In the genomic region with DNA sequence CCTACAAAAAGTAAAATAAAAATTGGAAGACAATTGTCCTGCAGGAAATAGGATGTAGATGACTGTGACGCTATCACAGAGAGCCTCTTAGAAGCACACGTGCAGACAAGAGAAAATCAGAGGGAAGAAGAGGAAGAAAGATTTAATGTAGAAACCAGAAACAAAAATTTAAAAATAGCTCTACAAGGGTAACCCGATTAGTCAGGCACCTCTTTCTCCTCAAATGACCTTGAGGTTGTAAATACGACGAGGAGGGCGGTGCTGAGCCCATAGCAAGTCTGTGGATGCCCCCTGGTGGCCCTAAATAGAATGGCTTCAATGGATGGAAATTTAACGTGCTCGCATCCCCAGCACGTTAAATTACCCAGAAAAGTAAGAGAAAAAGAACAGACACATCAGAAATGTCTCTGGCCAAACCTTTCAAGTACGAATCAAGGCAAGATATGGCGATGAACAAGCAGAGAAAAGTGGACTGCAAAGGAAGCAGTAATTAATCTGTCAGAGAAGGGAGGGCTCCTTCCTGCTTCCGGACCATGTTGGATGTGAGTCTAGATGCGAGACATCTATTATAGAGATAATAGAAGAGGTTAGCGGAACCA, we compare ENCODE assay signal across 1 cellular context.
TF ChIP-seq lines count a peak whose summit lies in the region.

No MANE protein-coding gene starts in this region.

TF ChIP-seq in K562, 482 proteins besides CTCF, POLR2A, EP300 and RAD21 (continued from another document and continues in another):
- no peak for TF ChIP-seq ZKSCAN8 (CRISPR knock-in tag; IDR thresholded peaks at IDR 0.05)
- TF ChIP-seq FOS (IDR thresholded peaks at IDR 0.05; ENCODE audit: extremely low read depth, insufficient read length) = no peak
- no peak for TF ChIP-seq NR1H2 (CRISPR knock-in tag; IDR thresholded peaks at IDR 0.05)
- TF ChIP-seq, protein P1, sequence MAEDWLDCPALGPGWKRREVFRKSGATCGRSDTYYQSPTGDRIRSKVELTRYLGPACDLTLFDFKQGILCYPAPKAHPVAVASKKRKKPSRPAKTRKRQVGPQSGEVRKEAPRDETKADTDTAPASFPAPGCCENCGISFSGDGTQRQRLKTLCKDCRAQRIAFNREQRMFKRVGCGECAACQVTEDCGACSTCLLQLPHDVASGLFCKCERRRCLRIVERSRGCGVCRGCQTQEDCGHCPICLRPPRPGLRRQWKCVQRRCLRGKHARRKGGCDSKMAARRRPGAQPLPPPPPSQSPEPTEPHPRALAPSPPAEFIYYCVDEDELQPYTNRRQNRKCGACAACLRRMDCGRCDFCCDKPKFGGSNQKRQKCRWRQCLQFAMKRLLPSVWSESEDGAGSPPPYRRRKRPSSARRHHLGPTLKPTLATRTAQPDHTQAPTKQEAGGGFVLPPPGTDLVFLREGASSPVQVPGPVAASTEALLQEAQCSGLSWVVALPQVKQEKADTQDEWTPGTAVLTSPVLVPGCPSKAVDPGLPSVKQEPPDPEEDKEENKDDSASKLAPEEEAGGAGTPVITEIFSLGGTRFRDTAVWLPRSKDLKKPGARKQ (CRISPR knock-in tag; IDR thresholded peaks at IDR 0.05) = peak; percentile 98
- TF ChIP-seq HDAC6 (IDR thresholded peaks at IDR 0.05; ENCODE audit: low read depth, low read length) = no peak
- TF ChIP-seq SNIP1 (IDR thresholded peaks at IDR 0.05; ENCODE audit: low read depth) = no peak
- TF ChIP-seq, protein P2, sequence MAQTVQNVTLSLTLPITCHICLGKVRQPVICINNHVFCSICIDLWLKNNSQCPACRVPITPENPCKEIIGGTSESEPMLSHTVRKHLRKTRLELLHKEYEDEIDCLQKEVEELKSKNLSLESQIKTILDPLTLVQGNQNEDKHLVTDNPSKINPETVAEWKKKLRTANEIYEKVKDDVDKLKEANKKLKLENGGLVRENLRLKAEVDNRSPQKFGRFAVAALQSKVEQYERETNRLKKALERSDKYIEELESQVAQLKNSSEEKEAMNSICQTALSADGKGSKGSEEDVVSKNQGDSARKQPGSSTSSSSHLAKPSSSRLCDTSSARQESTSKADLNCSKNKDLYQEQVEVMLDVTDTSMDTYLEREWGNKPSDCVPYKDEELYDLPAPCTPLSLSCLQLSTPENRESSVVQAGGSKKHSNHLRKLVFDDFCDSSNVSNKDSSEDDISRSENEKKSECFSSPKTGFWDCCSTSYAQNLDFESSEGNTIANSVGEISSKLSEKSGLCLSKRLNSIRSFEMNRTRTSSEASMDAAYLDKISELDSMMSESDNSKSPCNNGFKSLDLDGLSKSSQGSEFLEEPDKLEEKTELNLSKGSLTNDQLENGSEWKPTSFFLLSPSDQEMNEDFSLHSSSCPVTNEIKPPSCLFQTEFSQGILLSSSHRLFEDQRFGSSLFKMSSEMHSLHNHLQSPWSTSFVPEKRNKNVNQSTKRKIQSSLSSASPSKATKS (CRISPR knock-in tag; IDR thresholded peaks at IDR 0.05) = no peak
- TF ChIP-seq DPF2 (IDR thresholded peaks at IDR 0.05) = peak; percentile 40
- TF ChIP-seq, protein P3, sequence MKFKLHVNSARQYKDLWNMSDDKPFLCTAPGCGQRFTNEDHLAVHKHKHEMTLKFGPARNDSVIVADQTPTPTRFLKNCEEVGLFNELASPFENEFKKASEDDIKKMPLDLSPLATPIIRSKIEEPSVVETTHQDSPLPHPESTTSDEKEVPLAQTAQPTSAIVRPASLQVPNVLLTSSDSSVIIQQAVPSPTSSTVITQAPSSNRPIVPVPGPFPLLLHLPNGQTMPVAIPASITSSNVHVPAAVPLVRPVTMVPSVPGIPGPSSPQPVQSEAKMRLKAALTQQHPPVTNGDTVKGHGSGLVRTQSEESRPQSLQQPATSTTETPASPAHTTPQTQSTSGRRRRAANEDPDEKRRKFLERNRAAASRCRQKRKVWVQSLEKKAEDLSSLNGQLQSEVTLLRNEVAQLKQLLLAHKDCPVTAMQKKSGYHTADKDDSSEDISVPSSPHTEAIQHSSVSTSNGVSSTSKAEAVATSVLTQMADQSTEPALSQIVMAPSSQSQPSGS (CRISPR knock-in tag; IDR thresholded peaks at IDR 0.05) = no peak
- TF ChIP-seq, protein P4, sequence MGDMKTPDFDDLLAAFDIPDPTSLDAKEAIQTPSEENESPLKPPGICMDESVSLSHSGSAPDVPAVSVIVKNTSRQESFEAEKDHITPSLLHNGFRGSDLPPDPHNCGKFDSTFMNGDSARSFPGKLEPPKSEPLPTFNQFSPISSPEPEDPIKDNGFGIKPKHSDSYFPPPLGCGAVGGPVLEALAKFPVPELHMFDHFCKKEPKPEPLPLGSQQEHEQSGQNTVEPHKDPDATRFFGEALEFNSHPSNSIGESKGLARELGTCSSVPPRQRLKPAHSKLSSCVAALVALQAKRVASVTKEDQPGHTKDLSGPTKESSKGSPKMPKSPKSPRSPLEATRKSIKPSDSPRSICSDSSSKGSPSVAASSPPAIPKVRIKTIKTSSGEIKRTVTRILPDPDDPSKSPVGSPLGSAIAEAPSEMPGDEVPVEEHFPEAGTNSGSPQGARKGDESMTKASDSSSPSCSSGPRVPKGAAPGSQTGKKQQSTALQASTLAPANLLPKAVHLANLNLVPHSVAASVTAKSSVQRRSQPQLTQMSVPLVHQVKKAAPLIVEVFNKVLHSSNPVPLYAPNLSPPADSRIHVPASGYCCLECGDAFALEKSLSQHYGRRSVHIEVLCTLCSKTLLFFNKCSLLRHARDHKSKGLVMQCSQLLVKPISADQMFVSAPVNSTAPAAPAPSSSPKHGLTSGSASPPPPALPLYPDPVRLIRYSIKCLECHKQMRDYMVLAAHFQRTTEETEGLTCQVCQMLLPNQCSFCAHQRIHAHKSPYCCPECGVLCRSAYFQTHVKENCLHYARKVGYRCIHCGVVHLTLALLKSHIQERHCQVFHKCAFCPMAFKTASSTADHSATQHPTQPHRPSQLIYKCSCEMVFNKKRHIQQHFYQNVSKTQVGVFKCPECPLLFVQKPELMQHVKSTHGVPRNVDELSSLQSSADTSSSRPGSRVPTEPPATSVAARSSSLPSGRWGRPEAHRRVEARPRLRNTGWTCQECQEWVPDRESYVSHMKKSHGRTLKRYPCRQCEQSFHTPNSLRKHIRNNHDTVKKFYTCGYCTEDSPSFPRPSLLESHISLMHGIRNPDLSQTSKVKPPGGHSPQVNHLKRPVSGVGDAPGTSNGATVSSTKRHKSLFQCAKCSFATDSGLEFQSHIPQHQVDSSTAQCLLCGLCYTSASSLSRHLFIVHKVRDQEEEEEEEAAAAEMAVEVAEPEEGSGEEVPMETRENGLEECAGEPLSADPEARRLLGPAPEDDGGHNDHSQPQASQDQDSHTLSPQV (IDR thresholded peaks at IDR 0.05) = no peak
- TF ChIP-seq, protein P5, sequence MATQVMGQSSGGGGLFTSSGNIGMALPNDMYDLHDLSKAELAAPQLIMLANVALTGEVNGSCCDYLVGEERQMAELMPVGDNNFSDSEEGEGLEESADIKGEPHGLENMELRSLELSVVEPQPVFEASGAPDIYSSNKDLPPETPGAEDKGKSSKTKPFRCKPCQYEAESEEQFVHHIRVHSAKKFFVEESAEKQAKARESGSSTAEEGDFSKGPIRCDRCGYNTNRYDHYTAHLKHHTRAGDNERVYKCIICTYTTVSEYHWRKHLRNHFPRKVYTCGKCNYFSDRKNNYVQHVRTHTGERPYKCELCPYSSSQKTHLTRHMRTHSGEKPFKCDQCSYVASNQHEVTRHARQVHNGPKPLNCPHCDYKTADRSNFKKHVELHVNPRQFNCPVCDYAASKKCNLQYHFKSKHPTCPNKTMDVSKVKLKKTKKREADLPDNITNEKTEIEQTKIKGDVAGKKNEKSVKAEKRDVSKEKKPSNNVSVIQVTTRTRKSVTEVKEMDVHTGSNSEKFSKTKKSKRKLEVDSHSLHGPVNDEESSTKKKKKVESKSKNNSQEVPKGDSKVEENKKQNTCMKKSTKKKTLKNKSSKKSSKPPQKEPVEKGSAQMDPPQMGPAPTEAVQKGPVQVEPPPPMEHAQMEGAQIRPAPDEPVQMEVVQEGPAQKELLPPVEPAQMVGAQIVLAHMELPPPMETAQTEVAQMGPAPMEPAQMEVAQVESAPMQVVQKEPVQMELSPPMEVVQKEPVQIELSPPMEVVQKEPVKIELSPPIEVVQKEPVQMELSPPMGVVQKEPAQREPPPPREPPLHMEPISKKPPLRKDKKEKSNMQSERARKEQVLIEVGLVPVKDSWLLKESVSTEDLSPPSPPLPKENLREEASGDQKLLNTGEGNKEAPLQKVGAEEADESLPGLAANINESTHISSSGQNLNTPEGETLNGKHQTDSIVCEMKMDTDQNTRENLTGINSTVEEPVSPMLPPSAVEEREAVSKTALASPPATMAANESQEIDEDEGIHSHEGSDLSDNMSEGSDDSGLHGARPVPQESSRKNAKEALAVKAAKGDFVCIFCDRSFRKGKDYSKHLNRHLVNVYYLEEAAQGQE (CRISPR knock-in tag; IDR thresholded peaks at IDR 0.05; ENCODE audit: low read depth) = no peak
- TF ChIP-seq TRIM28 (IDR thresholded peaks at IDR 0.05) = no peak
- no peak for TF ChIP-seq ZNF239 (CRISPR knock-in tag; IDR thresholded peaks at IDR 0.05)
- TF ChIP-seq, protein P6, sequence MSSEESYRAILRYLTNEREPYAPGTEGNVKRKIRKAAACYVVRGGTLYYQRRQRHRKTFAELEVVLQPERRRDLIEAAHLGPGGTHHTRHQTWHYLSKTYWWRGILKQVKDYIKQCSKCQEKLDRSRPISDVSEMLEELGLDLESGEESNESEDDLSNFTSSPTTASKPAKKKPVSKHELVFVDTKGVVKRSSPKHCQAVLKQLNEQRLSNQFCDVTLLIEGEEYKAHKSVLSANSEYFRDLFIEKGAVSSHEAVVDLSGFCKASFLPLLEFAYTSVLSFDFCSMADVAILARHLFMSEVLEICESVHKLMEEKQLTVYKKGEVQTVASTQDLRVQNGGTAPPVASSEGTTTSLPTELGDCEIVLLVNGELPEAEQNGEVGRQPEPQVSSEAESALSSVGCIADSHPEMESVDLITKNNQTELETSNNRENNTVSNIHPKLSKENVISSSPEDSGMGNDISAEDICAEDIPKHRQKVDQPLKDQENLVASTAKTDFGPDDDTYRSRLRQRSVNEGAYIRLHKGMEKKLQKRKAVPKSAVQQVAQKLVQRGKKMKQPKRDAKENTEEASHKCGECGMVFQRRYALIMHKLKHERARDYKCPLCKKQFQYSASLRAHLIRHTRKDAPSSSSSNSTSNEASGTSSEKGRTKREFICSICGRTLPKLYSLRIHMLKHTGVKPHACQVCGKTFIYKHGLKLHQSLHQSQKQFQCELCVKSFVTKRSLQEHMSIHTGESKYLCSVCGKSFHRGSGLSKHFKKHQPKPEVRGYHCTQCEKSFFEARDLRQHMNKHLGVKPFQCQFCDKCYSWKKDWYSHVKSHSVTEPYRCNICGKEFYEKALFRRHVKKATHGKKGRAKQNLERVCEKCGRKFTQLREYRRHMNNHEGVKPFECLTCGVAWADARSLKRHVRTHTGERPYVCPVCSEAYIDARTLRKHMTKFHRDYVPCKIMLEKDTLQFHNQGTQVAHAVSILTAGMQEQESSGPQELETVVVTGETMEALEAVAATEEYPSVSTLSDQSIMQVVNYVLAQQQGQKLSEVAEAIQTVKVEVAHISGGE (CRISPR knock-in tag; IDR thresholded peaks at IDR 0.05) = no peak
- peak; percentile 73 for TF ChIP-seq CREM (IDR thresholded peaks at IDR 0.05; ENCODE audit: low read depth)
- no peak for TF ChIP-seq ZNF253 (CRISPR knock-in tag; conservative IDR thresholded peaks at IDR 0.05)
- no peak for TF ChIP-seq SMAD1 (IDR thresholded peaks at IDR 0.05; ENCODE audit: low read depth, low read length, partially characterized antibody)
- TF ChIP-seq KLF6 (CRISPR knock-in tag; IDR thresholded peaks at IDR 0.05; ENCODE audit: borderline replicate concordance) = no peak
- no peak for TF ChIP-seq MEIS2 (IDR thresholded peaks at IDR 0.05; ENCODE audit: partially characterized antibody)
- no peak for TF ChIP-seq JUNB (CRISPR knock-in tag; conservative IDR thresholded peaks at IDR 0.05)
- TF ChIP-seq ZNF507 (tag; conservative IDR thresholded peaks at IDR 0.05) = no peak
- TF ChIP-seq WHSC1 (IDR thresholded peaks at IDR 0.05; ENCODE audit: low read length) = no peak
- no peak for TF ChIP-seq CCNT2 (IDR thresholded peaks at IDR 0.05; ENCODE audit: borderline replicate concordance, extremely low read depth, insufficient read length, low read depth, low read length)
- TF ChIP-seq, protein P7, sequence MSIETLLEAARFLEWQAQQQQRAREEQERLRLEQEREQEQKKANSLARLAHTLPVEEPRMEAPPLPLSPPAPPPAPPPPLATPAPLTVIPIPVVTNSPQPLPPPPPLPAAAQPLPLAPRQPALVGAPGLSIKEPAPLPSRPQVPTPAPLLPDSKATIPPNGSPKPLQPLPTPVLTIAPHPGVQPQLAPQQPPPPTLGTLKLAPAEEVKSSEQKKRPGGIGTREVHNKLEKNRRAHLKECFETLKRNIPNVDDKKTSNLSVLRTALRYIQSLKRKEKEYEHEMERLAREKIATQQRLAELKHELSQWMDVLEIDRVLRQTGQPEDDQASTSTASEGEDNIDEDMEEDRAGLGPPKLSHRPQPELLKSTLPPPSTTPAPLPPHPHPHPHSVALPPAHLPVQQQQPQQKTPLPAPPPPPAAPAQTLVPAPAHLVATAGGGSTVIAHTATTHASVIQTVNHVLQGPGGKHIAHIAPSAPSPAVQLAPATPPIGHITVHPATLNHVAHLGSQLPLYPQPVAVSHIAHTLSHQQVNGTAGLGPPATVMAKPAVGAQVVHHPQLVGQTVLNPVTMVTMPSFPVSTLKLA (conservative IDR thresholded peaks at IDR 0.05) = peak; percentile 55 to 56
- TF ChIP-seq PYGO2 (tag; IDR thresholded peaks at IDR 0.05) = no peak
- TF ChIP-seq EZH2 (IDR thresholded peaks at IDR 0.05; ENCODE audit: borderline replicate concordance, low read depth, low read length) = no peak
- no peak for TF ChIP-seq NCOA4 (IDR thresholded peaks at IDR 0.05; ENCODE audit: partially characterized antibody)
- TF ChIP-seq CBFA2T3 (IDR thresholded peaks at IDR 0.05) = no peak
- TF ChIP-seq ARID1B (IDR thresholded peaks at IDR 0.05) = no peak
- TF ChIP-seq ARNT (IDR thresholded peaks at IDR 0.05) = peak in 1 of 2 experiments; percentile 74; a peak in 3 of 4 replicates
- TF ChIP-seq NFXL1 (CRISPR knock-in tag; IDR thresholded peaks at IDR 0.05) = no peak
- no peak for TF ChIP-seq ZNF75A (CRISPR knock-in tag; IDR thresholded peaks at IDR 0.05)
- TF ChIP-seq, protein P8, sequence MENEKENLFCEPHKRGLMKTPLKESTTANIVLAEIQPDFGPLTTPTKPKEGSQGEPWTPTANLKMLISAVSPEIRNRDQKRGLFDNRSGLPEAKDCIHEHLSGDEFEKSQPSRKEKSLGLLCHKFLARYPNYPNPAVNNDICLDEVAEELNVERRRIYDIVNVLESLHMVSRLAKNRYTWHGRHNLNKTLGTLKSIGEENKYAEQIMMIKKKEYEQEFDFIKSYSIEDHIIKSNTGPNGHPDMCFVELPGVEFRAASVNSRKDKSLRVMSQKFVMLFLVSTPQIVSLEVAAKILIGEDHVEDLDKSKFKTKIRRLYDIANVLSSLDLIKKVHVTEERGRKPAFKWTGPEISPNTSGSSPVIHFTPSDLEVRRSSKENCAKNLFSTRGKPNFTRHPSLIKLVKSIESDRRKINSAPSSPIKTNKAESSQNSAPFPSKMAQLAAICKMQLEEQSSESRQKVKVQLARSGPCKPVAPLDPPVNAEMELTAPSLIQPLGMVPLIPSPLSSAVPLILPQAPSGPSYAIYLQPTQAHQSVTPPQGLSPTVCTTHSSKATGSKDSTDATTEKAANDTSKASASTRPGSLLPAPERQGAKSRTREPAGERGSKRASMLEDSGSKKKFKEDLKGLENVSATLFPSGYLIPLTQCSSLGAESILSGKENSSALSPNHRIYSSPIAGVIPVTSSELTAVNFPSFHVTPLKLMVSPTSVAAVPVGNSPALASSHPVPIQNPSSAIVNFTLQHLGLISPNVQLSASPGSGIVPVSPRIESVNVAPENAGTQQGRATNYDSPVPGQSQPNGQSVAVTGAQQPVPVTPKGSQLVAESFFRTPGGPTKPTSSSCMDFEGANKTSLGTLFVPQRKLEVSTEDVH (IDR thresholded peaks at IDR 0.05; ENCODE audit: low read depth, partially characterized antibody) = peak; percentile 41
- no peak for TF ChIP-seq U2AF1 (optimal IDR thresholded peaks at IDR 0.05; ENCODE audit: low read depth, low read length)
- TF ChIP-seq GTF2F1 (IDR thresholded peaks at IDR 0.05; ENCODE audit: low read depth, low read length) = no peak
